Comparison of ENCODE assay signal across 30 cellular contexts in the genomic region with DNA sequence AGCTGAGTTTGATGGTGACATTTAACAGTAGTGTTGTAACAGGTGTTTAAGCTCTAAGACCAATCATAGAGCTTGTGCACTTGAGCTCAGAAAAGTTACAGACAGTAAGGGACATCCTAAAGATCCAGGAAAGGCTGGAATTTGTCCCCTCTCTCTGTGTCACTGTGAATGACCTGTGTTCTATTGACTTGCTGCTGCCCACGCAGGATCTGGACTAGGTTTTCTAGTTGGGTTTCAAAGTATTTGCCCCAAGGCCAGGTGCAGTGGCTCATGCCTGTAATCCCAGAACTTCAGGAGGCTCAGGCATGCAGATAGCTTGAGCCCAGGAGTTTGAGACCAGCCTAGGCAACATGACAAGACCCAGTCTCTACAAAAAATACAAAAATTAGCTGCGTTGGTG. TPM values are rescaled to one million over a fixed set of nuclear protein-coding genes. Genes with fewer than 3 reads are reported as not detected.
DNase-seq lines count a peak whose midpoint lies in the region; ATAC-seq, FAIRE-seq and TF ChIP-seq lines count a peak whose summit lies in the region.
"Had no signal": no experiment of that assay in that cellular context is flagged by ENCODE, and none has a peak within 500 bp of the region (broad histone marks: within the 10 kb centered on the region; RNA-seq: fewer than 3 reads in every experiment).

No MANE protein-coding gene starts in this region.

- DNase-seq in HepG2 (ENCODE audit: low spot score) (no peak), left lobe of liver (ENCODE audit: low spot score) (peak; percentile 57), osteocyte (ENCODE audit: extremely low spot score, unreplicated experiment) (peak; percentile 44), thyroid gland (no peak), HuH-7 (ENCODE audit: low spot score) (no peak), hypothalamus (lab: John Stamatoyannopoulos, UW) (no peak)
- DNase-seq: 8988T; ACHN; BE2C; C1 segment of cervical spinal cord; CD4-positive, alpha-beta memory T cell; CD4-positive, CD25-positive, alpha-beta regulatory T cell; CD8-positive, alpha-beta memory T cell; COR-L47; DMS 273 treated with DMSO at 0.1 percent for 48 hours; DMS153; DMS53; DMS79; DND-41; EL; GDM1 had no signal

- peaks cover 16% of the 10 kb centered on the region for H3K27me3 Mint-ChIP-seq in osteocyte (ENCODE audit: unreplicated experiment)

- H3K36me3 Mint-ChIP-seq in osteocyte (ENCODE audit: unreplicated experiment) = no peaks in the 10 kb centered on the region
- H3K36me3 Mint-ChIP-seq: CD14-positive monocyte; CD4-positive, alpha-beta memory T cell; CD4-positive, CD25-positive, alpha-beta regulatory T cell had no signal

- H3K4me1 Mint-ChIP-seq in osteocyte (ENCODE audit: unreplicated experiment) = no peaks in the 10 kb centered on the region
- H3K4me1 Mint-ChIP-seq: CD14-positive monocyte had no signal

- no peaks in the 10 kb centered on the region for H3K36me3 ChIP-seq in liver (ENCODE audit: control insufficient read depth in 4 of 4, insufficient read depth in 3 of 4, low read depth in 1 of 4, low read length in 3 of 4)
- H3K36me3 ChIP-seq in HepG2 (replicated peaks in 1 of 2; ENCODE audit: control insufficient read depth in 1 of 2, insufficient read depth in 2 of 2, low read length in 2 of 2) = no peaks in the 10 kb centered on the region
- H3K36me3 ChIP-seq in thyroid gland = no peaks in the 10 kb centered on the region
- H3K36me3 ChIP-seq: BE2C, BLaER1 had no signal

- H3K9me3 ChIP-seq in liver (ENCODE audit: control insufficient read depth in 4 of 4, low read length in 3 of 4) (peaks cover 0 to 5% (median 0%) of the 10 kb centered on the region in 4 donors), HepG2 (ENCODE audit: low read length) (no peaks in the 10 kb centered on the region), thyroid gland (no peaks in the 10 kb centered on the region)
- H3K9me3 ChIP-seq: BE2C had no signal

- no peak for ATAC-seq in HepG2
- ATAC-seq in left lobe of liver = peak; percentile 98
- ATAC-seq: GM12878 had no signal

- FAIRE-seq in HepG2 (lab: Jason Lieb, UNC) = no peak
- FAIRE-seq: A204.1, GM12878, GM12892, GM18507 had no signal

- no peaks in the 10 kb centered on the region for H4K20me1 ChIP-seq in HepG2 (ENCODE audit: insufficient read depth, low read length)
- H4K20me1 ChIP-seq: BLaER1 had no signal

- H3K27me3 ChIP-seq in liver (ENCODE audit: control insufficient read depth in 4 of 4, insufficient read depth in 4 of 4, low read length in 3 of 4) = no peaks in the 10 kb centered on the region
- peaks cover 0 to 8% of the 10 kb centered on the region in 2 experiments; a peak in 2 of 5 replicates for H3K27me3 ChIP-seq in HepG2 (ENCODE audit: control insufficient read depth in 1 of 2, insufficient read depth in 2 of 2, low read length in 2 of 2)
- H3K27me3 ChIP-seq in thyroid gland = no peaks in the 10 kb centered on the region
- H3K27me3 ChIP-seq: BE2C, BLaER1 had no signal

- WGBS in liver = 60% methylated on average over 2 of the region's 2 CpGs
- WGBS in HepG2 (ENCODE audit: low lambda C conversion rate) = 0% methylated on average over 2 of the region's 2 CpGs
- 64 to 81% methylated on average over 2 of the region's 2 CpGs for WGBS in thyroid gland, 2 donors

- H3K4me1 ChIP-seq in liver (ENCODE audit: control insufficient read depth in 4 of 4, insufficient read depth in 4 of 4, low read length in 3 of 4) (peaks cover 0 to 20% (median 9%) of the 10 kb centered on the region in 4 donors), HepG2 (ENCODE audit: insufficient read depth, low read length) (no peaks in the 10 kb centered on the region), thyroid gland (no peaks in the 10 kb centered on the region)
- H3K4me1 ChIP-seq: BE2C, BLaER1 had no signal

- TF ChIP-seq CTCF in liver (IDR thresholded peaks at IDR 0.05; ENCODE audit: low read depth, low read length, missing input control) = no peak
- TF ChIP-seq CTCF in HepG2 (CRISPR knock-in tag; IDR thresholded peaks at IDR 0.05) = no peak
- TF ChIP-seq CTCF in osteocyte (IDR thresholded peaks at IDR 0.05) = no peak
- TF ChIP-seq CTCF in thyroid gland (IDR thresholded peaks at IDR 0.05) = no peak

- no peak overlapping the region for H2AFZ ChIP-seq in HepG2 (ENCODE audit: low read length)

- H3K4me3 Mint-ChIP-seq in osteocyte (ENCODE audit: unreplicated experiment) = no peak overlapping the region
- H3K4me3 Mint-ChIP-seq: CD14-positive monocyte; CD4-positive, alpha-beta memory T cell; CD4-positive, CD25-positive, alpha-beta regulatory T cell; CD8-positive, alpha-beta memory T cell had no signal

- CTCF ChIA-PET in HepG2 (lab: Yijun Ruan, JAX; ENCODE audit: low intra/inter-chr PET ratio, low total read pairs) = no interaction called here

- peaks cover 8% of the 10 kb centered on the region for H3K9me3 Mint-ChIP-seq in osteocyte (ENCODE audit: unreplicated experiment)

- no TSS peak for BruUV-seq in HepG2 (replicated peaks; lab: Mats Ljungman, UMichigan)

- TF ChIP-seq RAD21 in liver (IDR thresholded peaks at IDR 0.05) (no peak), HepG2 (CRISPR knock-in tag; IDR thresholded peaks at IDR 0.05) (no peak)

- no peak overlapping the region for H3K27ac Mint-ChIP-seq in osteocyte (ENCODE audit: unreplicated experiment)
- H3K27ac Mint-ChIP-seq: CD14-positive monocyte; CD4-positive, alpha-beta memory T cell; CD4-positive, CD25-positive, alpha-beta regulatory T cell; CD8-positive, alpha-beta memory T cell had no signal

- intact Hi-C loops in HepG2 (cut with micrococcal nuclease; ENCODE audit: unreplicated experiment) (no loop called here), thyroid gland (cut with DNase I) (no loop called here)

- in situ Hi-C loops in HepG2 (cut with HindIII; ENCODE audit: extremely low pct_ligation_motif_present, low pct_unique_long_range_greater_than_20kb) = no loop called here

- H3K4me2 ChIP-seq in HepG2 (ENCODE audit: low read depth, low read length) = no peak overlapping the region
- H3K4me2 ChIP-seq: BLaER1 had no signal

- POLR2A ChIA-PET in HepG2 (lab: Yijun Ruan, JAX) = interaction anchor here (0.9 kb wide), 1 partner anchor 61 kb away, joined by 5 read pairs; no protein-coding TSS in a partner anchor

- TF ChIP-seq EP300 in HepG2 (IDR thresholded peaks at IDR 0.05; ENCODE audit: low read depth in 2 of 2, low read length in 2 of 2) (no peak), HepG2 (CRISPR knock-in tag; IDR thresholded peaks at IDR 0.05; ENCODE audit: borderline replicate concordance) (no peak)

- H3K79me2 ChIP-seq in HepG2 (ENCODE audit: insufficient read depth, low read length) = no peaks in the 10 kb centered on the region

- H3K27ac ChIP-seq in liver (ENCODE audit: low read depth in 1 of 2, low read length in 2 of 2) = peak overlapping the region in 1 of 2 donors; percentile 52
- no peak overlapping the region for H3K27ac ChIP-seq in HepG2 (ENCODE audit: extremely low read length, insufficient read depth, low read length)
- H3K27ac ChIP-seq in thyroid gland = no peak overlapping the region
- H3K27ac ChIP-seq: BLaER1 had no signal

- H3K4me3 ChIP-seq in liver (ENCODE audit: low read depth in 1 of 3, low read length in 3 of 3) = no peak overlapping the region
- H3K4me3 ChIP-seq in HepG2 (replicated peaks in 1 of 3; ENCODE audit: insufficient read depth in 1 of 3, low read depth in 2 of 3, low read length in 3 of 3) = no peak overlapping the region
- no peak overlapping the region for H3K4me3 ChIP-seq in thyroid gland (replicated peaks in 1 of 3)
- H3K4me3 ChIP-seq: BLaER1, GM12878 had no signal

- TF ChIP-seq POLR2A in HepG2 (IDR thresholded peaks at IDR 0.05; ENCODE audit: insufficient read depth in 1 of 2, low read depth in 2 of 2, low read length in 2 of 2) = no peak
- TF ChIP-seq POLR2A in thyroid gland (IDR thresholded peaks at IDR 0.05) = no peak

- H3K9ac ChIP-seq in liver (ENCODE audit: low read depth in 1 of 2, low read length in 2 of 2) (no peak overlapping the region), HepG2 (ENCODE audit: insufficient read depth, low read depth, low read length) (no peak overlapping the region)
- H3K9ac ChIP-seq: BLaER1 had no signal

TF ChIP-seq in liver, 16 proteins besides CTCF, POLR2A, EP300 and RAD21 (continues in another document):
- TF ChIP-seq FOXA2 (IDR thresholded peaks at IDR 0.05) = peak; percentile 33

TF ChIP-seq in HepG2, 621 proteins besides CTCF, POLR2A, EP300 and RAD21 (continues in another document):
- TF ChIP-seq SSRP1 (CRISPR knock-in tag; IDR thresholded peaks at IDR 0.05) = no peak
- TF ChIP-seq MBNL3 (CRISPR knock-in tag; conservative IDR thresholded peaks at IDR 0.05) = no peak
- no peak for TF ChIP-seq ZNF367 (CRISPR knock-in tag; IDR thresholded peaks at IDR 0.05; ENCODE audit: borderline replicate concordance)
- no peak for TF ChIP-seq HNRNPL (IDR thresholded peaks at IDR 0.05; ENCODE audit: low read depth, low read length)
- TF ChIP-seq ZNF607 (CRISPR knock-in tag; IDR thresholded peaks at IDR 0.05; ENCODE audit: borderline replicate concordance) = no peak
- TF ChIP-seq DR1 (CRISPR knock-in tag; IDR thresholded peaks at IDR 0.05) = no peak

RNA-seq across cellular contexts. Expression of a gene that starts 17.1 kb away (rescaled TPM):
- total RNA-seq in liver (under 1 TPM in 1 of 2 donors, not detected in 1; 0.08 TPM), HepG2 (2016; rRNA removed; fragmentation: Illumina TruSeq; extraction: Trizol) (not detected in 2 replicates), left lobe of liver (18.9 TPM), osteocyte (not detected in 2 replicates), thyroid gland (under 1 TPM in 2 of 4 donors, not detected in 2; 0.22 to 0.71 TPM)
- polyA plus RNA-seq in liver (under 1 TPM in 1 of 2 donors, not detected in 1; 0.01 TPM), HepG2 (2011; rRNA removed) (not detected in 2 replicates)
- not detected in 2 replicates for total RNA-seq in HepG2 (2016; cell fraction: cytosol; rRNA removed; fragmentation: Illumina TruSeq; extraction: Trizol; ENCODE audit: low read depth)
- not detected in 2 replicates for total RNA-seq in HepG2 (2016; cell fraction: insoluble cytoplasmic fraction; rRNA removed; fragmentation: Illumina TruSeq; extraction: Trizol)
- not detected in 2 replicates for total RNA-seq in HepG2 (2016; cell fraction: membrane; rRNA removed; fragmentation: Illumina TruSeq; extraction: Trizol)
- total RNA-seq in HepG2 (2016; cell fraction: nucleus; rRNA removed; fragmentation: Illumina TruSeq; extraction: Trizol) = not detected in 2 replicates
- not detected in 2 replicates for polyA plus RNA-seq in HepG2 (2011; cell fraction: cytosol; rRNA removed)
- polyA plus RNA-seq in HepG2 (2011; cell fraction: nucleus; rRNA removed) = not detected in 2 replicates
- polyA plus RNA-seq in HepG2 (2012) = not detected in 2 replicates
- not detected in 2 replicates for polyA plus RNA-seq in HepG2 (2016; cell fraction: cytosol; fragmentation: Illumina TruSeq; extraction: Trizol; ENCODE audit: low read depth)
- not detected in 2 replicates for polyA plus RNA-seq in HepG2 (2016; cell fraction: insoluble cytoplasmic fraction; fragmentation: Illumina TruSeq; extraction: Trizol; ENCODE audit: low read depth)
- not detected in 2 replicates for polyA plus RNA-seq in HepG2 (2016; cell fraction: membrane; fragmentation: Illumina TruSeq; extraction: Trizol; ENCODE audit: low read depth)
- polyA plus RNA-seq in HepG2 (2016; cell fraction: nucleus; fragmentation: Illumina TruSeq; extraction: Trizol; ENCODE audit: insufficient read depth, low read depth) = not detected in 2 replicates
- polyA minus RNA-seq in HepG2 (2011; rRNA and poly(A)+ RNA removed; ENCODE audit: low replicate concordance) = not detected in 2 replicates
- polyA minus RNA-seq in HepG2 (2011; cell fraction: cytosol; rRNA and poly(A)+ RNA removed) = not detected in 2 replicates
- not detected in 2 replicates for polyA minus RNA-seq in HepG2 (2011; cell fraction: nucleus; rRNA and poly(A)+ RNA removed)
- total RNA-seq: A673; CD4-positive, alpha-beta memory T cell; CD4-positive, CD25-positive, alpha-beta regulatory T cell; CD8-positive, alpha-beta memory T cell; GM12878 had no signal
- polyA plus RNA-seq: AG04450; CD4-positive, alpha-beta memory T cell; CD4-positive, CD25-positive, alpha-beta regulatory T cell; CD8-positive, alpha-beta memory T cell had no signal

Comparison
In these comparisons a context has a peak if more than half of its experiments do, and no peak if none do; other contexts are left out.
1. DNase-seq: peak in left lobe of liver (single experiment) and osteocyte (single experiment); none in HepG2 (single experiment), thyroid gland (0 of 2), HuH-7 (single experiment) and hypothalamus (0 of 51).
2. RNA of a gene that starts 17.1 kb away (total RNA-seq): 18.9 TPM in left lobe of liver (single experiment); 0.22 to 0.71 TPM in thyroid gland, 0.08 TPM in liver, not detected in HepG2 and not detected in osteocyte; every median in the first group is over 10 times any median in the second.